In genomic region chr21:33402011-33402979, GRCh38 we compare ENCODE assay signal across 8 cellular contexts. TPM values are rescaled to one million over a fixed set of nuclear protein-coding genes. Genes with fewer than 3 reads are reported as not detected.
DNase-seq lines count a peak whose midpoint lies in the region; ATAC-seq and TF ChIP-seq lines count a peak whose summit lies in the region.

No MANE protein-coding gene starts in this region.

- H3K27ac ChIP-seq in breast epithelium, result peak overlapping the region; percentile 99 to 100

- no peak for TF ChIP-seq CTCF in breast epithelium (IDR thresholded peaks at IDR 0.05)
- no peak for TF ChIP-seq CTCF in retinal pigment epithelial cell (conservative IDR thresholded peaks at IDR 0.05; ENCODE audit: low read depth, low read length)

- no peaks in the 10 kb centered on the region for H3K36me3 ChIP-seq in breast epithelium

- no peaks in the 10 kb centered on the region for H3K27me3 ChIP-seq in breast epithelium

- peak; percentile 19 for DNase-seq in NCI-H748 (lab: John Stamatoyannopoulos, UW; ENCODE audit: unreplicated experiment)
- DNase-seq in NCI-H748 treated with DMSO at 0.1 percent for 48 hours (lab: John Stamatoyannopoulos, UW), result no peak
- DNase-seq in NCI-H526 treated with DMSO at 0.1 percent for 48 hours (lab: John Stamatoyannopoulos, UW), result peak; percentile 29
- DNase-seq in breast epithelium (ENCODE audit: low spot score in 2 of 2), result peak; percentile 47 to 58
- no peak for DNase-seq in retinal pigment epithelial cell (ENCODE audit: low read depth)
- no peak for DNase-seq in NCI-H187 (lab: John Stamatoyannopoulos, UW)

- peak; percentile 17 for TF ChIP-seq POLR2A in breast epithelium (IDR thresholded peaks at IDR 0.05)

- no peak for ATAC-seq in HG03457 (IDR thresholded peaks at IDR 0.05; ENCODE audit: unreplicated experiment)

- H3K9me3 ChIP-seq in breast epithelium (no peaks in the 10 kb centered on the region), iPS-18c (ENCODE audit: control insufficient read depth, insufficient read depth, low read length) (no peaks in the 10 kb centered on the region)

- intact Hi-C loops in breast epithelium (cut with DNase I; ENCODE audit: low total_unique reads), result no loop called here

- peaks cover 0 to 12% of the 10 kb centered on the region in 2 donors for H3K4me1 ChIP-seq in breast epithelium

- peak overlapping the region; percentile 91 to 99 (median 97) for H3K4me3 ChIP-seq in breast epithelium
- H3K4me3 ChIP-seq in iPS-18c (ENCODE audit: insufficient read depth, low read depth, low read length), result peak overlapping the region; percentile 43; the same call in 1 of the 2 replicates
- H3K4me3 ChIP-seq in retinal pigment epithelial cell (ENCODE audit: low read length), result peak overlapping the region; percentile 77

RNA-seq across cellular contexts. Expression of gene IFNGR2, which starts 0.9 kb away (rescaled TPM):
- total RNA-seq in breast epithelium, result 10 to 100 TPM; 61.6 to 76.7 (median 70.8) TPM

Comparison
In these comparisons a context has a peak if more than half of its experiments do, and no peak if none do; other contexts are left out.
1. DNase-seq: peak in NCI-H748 (single experiment), NCI-H526 treated with DMSO at 0.1 percent for 48 hours (single experiment) and breast epithelium (2 of 2); none in NCI-H748 treated with DMSO at 0.1 percent for 48 hours (single experiment), retinal pigment epithelial cell (single experiment) and NCI-H187 (0 of 2).
2. H3K4me3 ChIP-seq: peak in every context shown above with its lines; median percentile 97 in breast epithelium; 77 in retinal pigment epithelial cell; 43 in iPS-18c.